ENCODE assay signal across 8 cellular contexts in genomic region chr7:116671681-116672595, GRCh38. TPM values are rescaled to one million over a fixed set of nuclear protein-coding genes. Genes with fewer than 3 reads are reported as not detected.
A peak's percentile ranks its signal among the peaks of the same experiment; 100 is the strongest.
DNase-seq lines count a peak whose midpoint lies in the region; ATAC-seq and TF ChIP-seq lines count a peak whose summit lies in the region.

MET (plus strand) TSS chr7:116672196; CDS start chr7:116699085, 26,889 bp downstream.

- no peaks in the 10 kb centered on the region for H3K36me3 ChIP-seq in ES-I3 (ENCODE audit: insufficient read depth, low read length)
- H3K36me3 ChIP-seq in HUES6 (ENCODE audit: control insufficient read depth, insufficient read depth, low read length), result no peaks in the 10 kb centered on the region
- H3K36me3 ChIP-seq in iPS-18a (ENCODE audit: control insufficient read depth, low read depth, low read length), result no peaks in the 10 kb centered on the region
- no peaks in the 10 kb centered on the region for H3K36me3 ChIP-seq in gastrocnemius medialis

- H3K9me3 ChIP-seq in ES-I3 (ENCODE audit: control insufficient read depth, insufficient read depth, low read length) (no peaks in the 10 kb centered on the region), HUES6 (ENCODE audit: control insufficient read depth, insufficient read depth, low read depth, low read length) (no peaks in the 10 kb centered on the region), iPS-18a (ENCODE audit: control insufficient read depth, low read depth, low read length) (no peaks in the 10 kb centered on the region), gastrocnemius medialis (no peaks in the 10 kb centered on the region)

- H3K9me3 Mint-ChIP-seq in MCF 10A (ENCODE audit: unreplicated experiment), result no peaks in the 10 kb centered on the region

- TF ChIP-seq POLR2A in Raji (IDR thresholded peaks at IDR 0.05; ENCODE audit: insufficient read depth, low read depth, low read length) (peak; percentile 57; the same call in 1 of the 2 replicates), gastrocnemius medialis (IDR thresholded peaks at IDR 0.05) (peak; percentile 88 to 92)

- no peaks in the 10 kb centered on the region for H3K27me3 Mint-ChIP-seq in MCF 10A (ENCODE audit: insufficient read depth, unreplicated experiment)

- peak within 1 kb of the TSS; percentile 98 for H3K27ac Mint-ChIP-seq in MCF 10A (ENCODE audit: low read depth, unreplicated experiment)

- H3K4me1 Mint-ChIP-seq in MCF 10A (ENCODE audit: insufficient read depth, unreplicated experiment), result peaks cover 19% of the 10 kb centered on the region

- H3K9ac ChIP-seq in ES-I3 (ENCODE audit: low read depth, low read length) (peak within 1 kb of the TSS; percentile 50), HUES6 (ENCODE audit: low read length) (peak within 1 kb of the TSS; percentile 66), iPS-18a (ENCODE audit: low read length) (peak within 1 kb of the TSS; percentile 63)

- CTCF ChIA-PET in MCF 10A (lab: Yijun Ruan, JAX), result interaction anchor here (0.6 to 7.7 kb wide), 25 partner anchors 10 to 491 kb away, joined by 3 to 62 read pairs (median 4); no protein-coding TSS in a partner anchor

- no TSS peak for BruUV-seq in MCF 10A (replicated peaks; lab: Mats Ljungman, UMichigan)

- POLR2A ChIA-PET in MCF 10A (lab: Yijun Ruan, JAX), result interaction anchor here (0.5 to 12.1 kb wide), 37 partner anchors 7 to 459 kb away, joined by 3 to 362 read pairs (median 6); partner anchors contain the start of gene ST7

- in situ Hi-C loops in gastrocnemius medialis (cut with MboI; ENCODE audit: low sequenced_read_pairs in 4 of 4), result loop anchor here in 1 of 4 donors (5.0 kb wide), 1 partner anchor 135 kb away; no protein-coding TSS in a partner anchor

- peak; percentile 93 for DNase-seq in MCF 10A (ENCODE audit: unreplicated experiment)
- DNase-seq in gastrocnemius medialis, result peak; percentile 81 to 89
- DNase-seq in NAMALWA (ENCODE audit: low spot score), result no peak

- TF ChIP-seq CTCF in MCF 10A (IDR thresholded peaks at IDR 0.05; ENCODE audit: unreplicated experiment) (peak; percentile 64), gastrocnemius medialis (IDR thresholded peaks at IDR 0.05 in 4 of 5, conservative IDR thresholded peaks at IDR 0.05 in 1 of 5) (peak; percentile 70 to 82 (median 75))

- H3K27me3 ChIP-seq in HUES6 (ENCODE audit: control insufficient read depth, insufficient read depth, low read length) (peaks cover 68% of the 10 kb centered on the region), iPS-18a (ENCODE audit: control insufficient read depth, insufficient read depth, low read length) (peaks cover 35% of the 10 kb centered on the region), gastrocnemius medialis (no peaks in the 10 kb centered on the region)

- H3K27ac ChIP-seq in HUES6 (ENCODE audit: low read depth, low read length) (no peak within 1 kb of the TSS), iPS-18a (ENCODE audit: low read length) (no peak within 1 kb of the TSS), gastrocnemius medialis (peak within 1 kb of the TSS; percentile 95 to 96 (median 96))

- peak within 1 kb of the TSS; percentile 83 for H3K4me3 Mint-ChIP-seq in MCF 10A (ENCODE audit: unreplicated experiment)

- H3K4me1 ChIP-seq in ES-I3 (ENCODE audit: insufficient read depth, low read length) (no peaks in the 10 kb centered on the region; the same call in 1 of the 2 replicates), HUES6 (ENCODE audit: control insufficient read depth, insufficient read depth, low read length) (peaks cover 9% of the 10 kb centered on the region), iPS-18a (ENCODE audit: control insufficient read depth, low read depth, low read length) (peaks cover 18% of the 10 kb centered on the region), gastrocnemius medialis (peaks cover 46 to 51% of the 10 kb centered on the region in 2 donors)

- ATAC-seq in GM21529 (IDR thresholded peaks at IDR 0.05; ENCODE audit: unreplicated experiment), result peak; percentile 95
- peak; percentile 76 to 82 for ATAC-seq in gastrocnemius medialis

- H3K36me3 Mint-ChIP-seq in MCF 10A (ENCODE audit: insufficient read depth, unreplicated experiment), result peaks cover 13% of the 10 kb centered on the region

- intact Hi-C loops in MCF 10A (cut with micrococcal nuclease), result loop anchor here (1.0 to 5.0 kb wide), 9 partner anchors 37 to 415 kb away; no protein-coding TSS in a partner anchor
- intact Hi-C loops in gastrocnemius medialis (cut with DNase I; ENCODE audit: low total_unique reads), result loop anchor here (1.0 to 10.0 kb wide), 9 partner anchors 35 to 283 kb away; partner anchors contain the start of genes CAPZA2 and ST7

- H3K4me3 ChIP-seq in HUES6 (ENCODE audit: low read depth, low read length) (peak within 1 kb of the TSS; percentile 72), iPS-18a (ENCODE audit: low read length) (peak within 1 kb of the TSS; percentile 84), gastrocnemius medialis (peak within 1 kb of the TSS; percentile 77 to 83 (median 78))

RNA-seq across cellular contexts. Expression of gene MET, which starts in this region (rescaled TPM):
- 129 and 154 TPM in 2 replicates for total RNA-seq in MCF 10A (2022)
- 10 to 100 TPM; 15.9 to 36.8 (median 28.7) TPM for total RNA-seq in gastrocnemius medialis

Comparison
In these comparisons a context has a peak if more than half of its experiments do, and no peak if none do; other contexts are left out.
1. H3K27ac ChIP-seq: peak in gastrocnemius medialis (4 of 4); none in HUES6 (single experiment) and iPS-18a (single experiment).
2. Peak in every context shown above with its lines, with median percentiles within 50 percentile points of each other: H3K9ac ChIP-seq and H3K4me3 ChIP-seq.